In genomic region chr4:1900624-1901023, GRCh38 we compare ENCODE assay signal across 18 cellular contexts. TPM values are rescaled to one million over a fixed set of nuclear protein-coding genes. Genes with fewer than 3 reads are reported as not detected.
DNase-seq lines count a peak whose midpoint lies in the region; ATAC-seq and TF ChIP-seq lines count a peak whose summit lies in the region.
"Had no signal": no experiment of that assay in that cellular context is flagged by ENCODE, and none has a peak within 500 bp of the region (broad histone marks: within the 10 kb centered on the region; RNA-seq: fewer than 3 reads in every experiment).

No MANE protein-coding gene starts in this region.

- CTCF ChIA-PET in CD8-positive, alpha-beta memory T cell (lab: Charles Lee), result interaction anchor here (1.1 to 7.4 kb wide), 8 partner anchors 9 to 155 kb away, joined by 5 to 126 read pairs (median 12); no protein-coding TSS in a partner anchor

- intact Hi-C loops in left ventricle myocardium superior (cut with micrococcal nuclease), result no loop called here

- no peak for TF ChIP-seq CTCF in cardiac muscle cell (IDR thresholded peaks at IDR 0.05; ENCODE audit: low read depth, low read length)
- no peak for TF ChIP-seq CTCF in VCaP (conservative IDR thresholded peaks at IDR 0.05)
- no peak for TF ChIP-seq CTCF in neural crest cell (conservative IDR thresholded peaks at IDR 0.05)

- H3K4me3 Mint-ChIP-seq in neural crest cell, result no peak overlapping the region
- H3K4me3 Mint-ChIP-seq in CD8-positive, alpha-beta memory T cell, result no peak overlapping the region

- peaks cover 18% of the 10 kb centered on the region for H3K36me3 ChIP-seq in cardiac muscle cell
- H3K36me3 ChIP-seq in CD8-positive, alpha-beta memory T cell (ENCODE audit: insufficient read depth, low read length), result peaks cover 17% of the 10 kb centered on the region

- no peaks in the 10 kb centered on the region for H3K27me3 Mint-ChIP-seq in neural crest cell (ENCODE audit: low read depth)
- H3K27me3 Mint-ChIP-seq in CD8-positive, alpha-beta memory T cell, result peaks cover 0 to 2% of the 10 kb centered on the region in 2 donors

- H3K9me3 ChIP-seq in cardiac muscle cell (ENCODE audit: low read depth), result no peaks in the 10 kb centered on the region
- no peaks in the 10 kb centered on the region for H3K9me3 ChIP-seq in CD8-positive, alpha-beta memory T cell (ENCODE audit: low read length)
- H3K9me3 ChIP-seq: BLaER1 treated with 17β-estradiol and CSF1 and Interleukin-3, amounts not matched to agents 10 nM and 100 nM; MG63 had no signal

- no peaks in the 10 kb centered on the region for H3K9me3 Mint-ChIP-seq in neural crest cell
- no peaks in the 10 kb centered on the region for H3K9me3 Mint-ChIP-seq in CD8-positive, alpha-beta memory T cell

- peaks cover 8% of the 10 kb centered on the region for H3K36me3 Mint-ChIP-seq in neural crest cell (ENCODE audit: low read depth)
- peaks cover 0 to 47% (median 12%) of the 10 kb centered on the region in 3 donors for H3K36me3 Mint-ChIP-seq in CD8-positive, alpha-beta memory T cell

- POLR2A ChIA-PET in CD8-positive, alpha-beta memory T cell (lab: Charles Lee), result no interaction called here

- ATAC-seq in left ventricle myocardium superior (no peak), GM19395 (IDR thresholded peaks at IDR 0.05; ENCODE audit: unreplicated experiment) (no peak)

- no peak for DNase-seq in cardiac muscle cell (ENCODE audit: low read depth in 1 of 2, low spot score in 1 of 2)
- DNase-seq in left ventricle myocardium superior, result no peak
- no peak for DNase-seq in neural crest cell (ENCODE audit: low read depth, low spot score)
- no peak for DNase-seq in activated T-cell treated with anti-CD3 and anti-CD28 coated beads, Interleukin-2, amount 50 U/mL, for 1 hour
- no peak for DNase-seq in nucleus accumbens (lab: John Stamatoyannopoulos, UW)
- DNase-seq in CD8-positive, alpha-beta memory T cell, result no peak
- DNase-seq: DMS153, GOT3, MG63, NCI-H1092 treated with DMSO at 0.1 percent for 48 hours, NCI-H1694, NCI-H2107, NCI-H226, NCI-H524 treated with DMSO at 0.1 percent for 48 hours, SHP77 treated with DMSO at 0.1 percent for 48 hours had no signal

- peaks cover 11% of the 10 kb centered on the region for H3K4me1 Mint-ChIP-seq in neural crest cell
- peaks cover 7 to 14% (median 11%) of the 10 kb centered on the region in 3 donors for H3K4me1 Mint-ChIP-seq in CD8-positive, alpha-beta memory T cell

- peaks cover 24% of the 10 kb centered on the region for H3K4me1 ChIP-seq in cardiac muscle cell (ENCODE audit: low read depth)
- H3K4me1 ChIP-seq in CD8-positive, alpha-beta memory T cell (ENCODE audit: insufficient read depth, low read length), result peaks cover 8% of the 10 kb centered on the region

- H3K27ac ChIP-seq in cardiac muscle cell (peak overlapping the region; percentile 61), VCaP (peak overlapping the region; percentile 87)
- no peak overlapping the region for H3K27ac ChIP-seq in CD8-positive, alpha-beta memory T cell (ENCODE audit: low read depth, low read length)
- H3K27ac ChIP-seq: BLaER1 treated with 17β-estradiol and CSF1 and Interleukin-3, amounts not matched to agents 10 nM and 100 nM had no signal

- no peak overlapping the region for H3K4me3 ChIP-seq in cardiac muscle cell
- H3K4me3 ChIP-seq in CD8-positive, alpha-beta memory T cell (ENCODE audit: low read length), result no peak overlapping the region
- H3K4me3 ChIP-seq: BLaER1 treated with 17β-estradiol and CSF1 and Interleukin-3, amounts not matched to agents 10 nM and 100 nM; MG63 had no signal

- peak overlapping the region; percentile 1 for H3K27ac Mint-ChIP-seq in neural crest cell (ENCODE audit: unreplicated experiment)
- no peak overlapping the region for H3K27ac Mint-ChIP-seq in CD8-positive, alpha-beta memory T cell

- H3K27me3 ChIP-seq in cardiac muscle cell, result no peaks in the 10 kb centered on the region
- H3K27me3 ChIP-seq in CD8-positive, alpha-beta memory T cell (ENCODE audit: insufficient read depth, low read length, poor library complexity, severe bottlenecking), result no peaks in the 10 kb centered on the region
- H3K27me3 ChIP-seq: BLaER1 treated with 17β-estradiol and CSF1 and Interleukin-3, amounts not matched to agents 10 nM and 100 nM; MG63 had no signal

RNA-seq across cellular contexts. Expression of gene NSD2, which starts 29.4 kb away (rescaled TPM):
- total RNA-seq in cardiac muscle cell (49.8 and 91.3 TPM in 2 replicates), left ventricle myocardium superior (45.3 TPM), neural crest cell (269 and 274 TPM in 2 replicates)
- polyA plus RNA-seq in cardiac muscle cell, result 49.0 and 84.6 TPM in 2 replicates
- 100 to 1,000 TPM; 150 to 152 TPM for total RNA-seq in CD8-positive, alpha-beta memory T cell
- 9.0 TPM for polyA plus RNA-seq in CD8-positive, alpha-beta memory T cell

RNA-seq across cellular contexts. Expression of gene LETM1, which starts 44.7 kb away (rescaled TPM):
- 53.3 and 61.5 TPM in 2 replicates for total RNA-seq in cardiac muscle cell
- polyA plus RNA-seq in cardiac muscle cell, result 22.5 and 23.3 TPM in 2 replicates
- total RNA-seq in left ventricle myocardium superior, result 46.2 TPM
- 59.5 and 60.6 TPM in 2 replicates for total RNA-seq in neural crest cell
- total RNA-seq in CD8-positive, alpha-beta memory T cell, result 10 to 100 TPM; 85.4 to 87.3 TPM
- polyA plus RNA-seq in CD8-positive, alpha-beta memory T cell, result 15.5 TPM
